Comparison of ENCODE assay signal across 22 cellular contexts in the genomic region with DNA sequence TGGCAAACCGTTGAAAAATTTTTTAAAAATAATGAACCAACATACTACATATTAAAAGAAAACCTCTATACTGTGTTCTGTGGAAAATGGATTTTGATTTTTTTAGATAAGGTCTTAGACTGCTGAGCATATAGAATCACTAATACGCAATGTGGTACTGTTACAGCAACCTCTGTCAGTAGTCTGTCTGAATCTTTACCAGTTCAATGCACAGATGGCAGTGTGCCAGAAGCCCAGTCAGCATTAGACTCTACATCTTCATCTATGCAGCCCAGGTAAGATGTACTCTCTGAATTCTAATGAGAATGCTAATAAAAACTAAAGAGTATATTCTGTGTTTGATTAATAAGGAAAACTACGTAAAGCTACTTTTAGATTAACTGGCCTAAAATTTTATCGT. TPM values are rescaled to one million over a fixed set of nuclear protein-coding genes. Genes with fewer than 3 reads are reported as not detected.
DNase-seq lines count a peak whose midpoint lies in the region; ATAC-seq and TF ChIP-seq lines count a peak whose summit lies in the region.
"Had no signal": no experiment of that assay in that cellular context is flagged by ENCODE, and none has a peak within 500 bp of the region (broad histone marks: within the 10 kb centered on the region; RNA-seq: fewer than 3 reads in every experiment).

No MANE protein-coding gene starts in this region.

- no peak overlapping the region for H3K27ac Mint-ChIP-seq in activated CD4-positive, alpha-beta memory T cell treated with anti-CD3 and anti-CD28 coated beads, Interleukin-2, amount 10 ng/mL, durations not matched to agents 7 days and 5 days
- H3K27ac Mint-ChIP-seq: activated B cell treated with CpG ODN at 0.5 μM for 24 hours; CD14-positive monocyte; progenitor cell of endocrine pancreas; stimulated activated effector memory CD8-positive, alpha-beta T cell treated with anti-CD3 and anti-CD28 coated beads, Interleukin-12 subunit alpha, Interleukin-12 subunit beta, amount 100 ng/mL, for 72 hours had no signal

- no peak overlapping the region for H3K4me2 ChIP-seq in PC-3 (ENCODE audit: low read length)

- no peaks in the 10 kb centered on the region for H3K9me2 ChIP-seq in PC-3 (replicated peaks; ENCODE audit: low read length)

- H3K4me3 Mint-ChIP-seq in activated CD4-positive, alpha-beta memory T cell treated with anti-CD3 and anti-CD28 coated beads, Interleukin-2, amount 10 ng/mL, durations not matched to agents 7 days and 5 days = no peak overlapping the region
- H3K4me3 Mint-ChIP-seq: activated B cell treated with CpG ODN at 0.5 μM for 24 hours; CD14-positive monocyte; neural crest cell; stimulated activated effector memory CD8-positive, alpha-beta T cell treated with anti-CD3 and anti-CD28 coated beads, Interleukin-12 subunit alpha, Interleukin-12 subunit beta, amount 100 ng/mL, for 72 hours had no signal

- 91% methylated on average over 4 of the region's 4 CpGs for WGBS in right cardiac atrium

- CTCF ChIA-PET in PC-3 (lab: Charles Lee) = no interaction called here
- CTCF ChIA-PET in activated CD4-positive, alpha-beta memory T cell treated with anti-CD3 and anti-CD28 coated beads, Interleukin-2, amount 10 ng/mL, durations not matched to agents 7 days and 5 days (lab: Charles Lee) = no interaction called here

- H3K27ac ChIP-seq in PC-3 (ENCODE audit: low read length) (no peak overlapping the region), right cardiac atrium (ENCODE audit: low read length) (no peak overlapping the region)
- H3K27ac ChIP-seq: body of pancreas, coronary artery, vagina had no signal

- no peak for ATAC-seq in PC-3
- no peak for ATAC-seq in right cardiac atrium
- ATAC-seq: body of pancreas; stimulated activated effector memory CD8-positive, alpha-beta T cell treated with anti-CD3 and anti-CD28 coated beads, Interleukin-12 subunit alpha, Interleukin-12 subunit beta, amount 100 ng/mL, for 72 hours had no signal

- intact Hi-C loops in PC-3 (cut with micrococcal nuclease) (no loop called here), right cardiac atrium (cut with DNase I) (no loop called here)

- no peak for TF ChIP-seq CTCF in PC-3 (conservative IDR thresholded peaks at IDR 0.05; ENCODE audit: low read depth, low read length)

- H3K9ac ChIP-seq in PC-3 (ENCODE audit: low read length) = no peak overlapping the region

- no peaks in the 10 kb centered on the region for H3K4me1 Mint-ChIP-seq in activated CD4-positive, alpha-beta memory T cell treated with anti-CD3 and anti-CD28 coated beads, Interleukin-2, amount 10 ng/mL, durations not matched to agents 7 days and 5 days

- H3K79me2 ChIP-seq in PC-3 (ENCODE audit: low read length) = peaks cover 12% of the 10 kb centered on the region

- H3K9me3 ChIP-seq in PC-3 (ENCODE audit: low read length) (no peaks in the 10 kb centered on the region), right cardiac atrium (ENCODE audit: control insufficient read depth, low read length) (no peaks in the 10 kb centered on the region)
- H3K9me3 ChIP-seq: body of pancreas, vagina had no signal

- no peaks in the 10 kb centered on the region for H3K27me3 Mint-ChIP-seq in activated CD4-positive, alpha-beta memory T cell treated with anti-CD3 and anti-CD28 coated beads, Interleukin-2, amount 10 ng/mL, durations not matched to agents 7 days and 5 days
- H3K27me3 Mint-ChIP-seq: activated B cell treated with CpG ODN at 0.5 μM for 24 hours, progenitor cell of endocrine pancreas had no signal

- no peaks in the 10 kb centered on the region; the same call in 1 of the 2 replicates for H3K36me3 ChIP-seq in PC-3 (ENCODE audit: low read depth, low read length)

- H3K36me3 Mint-ChIP-seq in activated CD4-positive, alpha-beta memory T cell treated with anti-CD3 and anti-CD28 coated beads, Interleukin-2, amount 10 ng/mL, durations not matched to agents 7 days and 5 days (ENCODE audit: low read depth) = peaks cover 22% of the 10 kb centered on the region

- H3K4me1 ChIP-seq in PC-3 (ENCODE audit: insufficient read depth, low read length) = no peaks in the 10 kb centered on the region
- no peaks in the 10 kb centered on the region for H3K4me1 ChIP-seq in right cardiac atrium (ENCODE audit: control insufficient read depth, insufficient read depth, low read length)
- H3K4me1 ChIP-seq: body of pancreas, vagina had no signal

- DNase-seq in NCI-H82 (lab: John Stamatoyannopoulos, UW) (peak; percentile 39), NCI-H82 treated with DMSO at 0.1 percent for 48 hours (lab: John Stamatoyannopoulos, UW; ENCODE audit: unreplicated experiment) (no peak), HT-29 (ENCODE audit: low spot score) (peak; percentile 25), PC-3 (peak; percentile 37), kidney tubule cell (ENCODE audit: low spot score) (peak; percentile 10), right cardiac atrium (no peak), NCI-H2196 (lab: John Stamatoyannopoulos, UW; ENCODE audit: unreplicated experiment) (no peak)
- no peak for DNase-seq in activated CD4-positive, alpha-beta memory T cell treated with anti-CD3 and anti-CD28 coated beads, Interleukin-2, amount 10 ng/mL, durations not matched to agents 7 days and 5 days
- DNase-seq: activated B cell treated with CpG ODN at 0.5 μM for 24 hours; activated CD4-positive, alpha-beta T cell treated with anti-CD3 and anti-CD28 coated beads, Interleukin-2, amount 50 U/mL, for 48 hours; activated gamma-delta T cell; body of pancreas; H7; kidney; NCI-H2081 treated with DMSO at 0.1 percent for 48 hours had no signal

- POLR2A ChIA-PET in PC-3 (lab: Charles Lee; ENCODE audit: unreplicated experiment) = no interaction called here
- POLR2A ChIA-PET in activated CD4-positive, alpha-beta memory T cell treated with anti-CD3 and anti-CD28 coated beads, Interleukin-2, amount 10 ng/mL, durations not matched to agents 7 days and 5 days (lab: Charles Lee) = no interaction called here

- BruUV-seq in PC-3 (replicated peaks; lab: Mats Ljungman, UMichigan) = no TSS peak

- H4K20me1 ChIP-seq in PC-3 (ENCODE audit: low read length) = 0 out of 2 replicates have a peak, but pooled peaks cover 3% of the 10 kb centered on the region

- H3K9me3 Mint-ChIP-seq in activated CD4-positive, alpha-beta memory T cell treated with anti-CD3 and anti-CD28 coated beads, Interleukin-2, amount 10 ng/mL, durations not matched to agents 7 days and 5 days = no peaks in the 10 kb centered on the region
- H3K9me3 Mint-ChIP-seq: activated B cell treated with CpG ODN at 0.5 μM for 24 hours; neural crest cell; stimulated activated effector memory CD8-positive, alpha-beta T cell treated with anti-CD3 and anti-CD28 coated beads, Interleukin-12 subunit alpha, Interleukin-12 subunit beta, amount 100 ng/mL, for 72 hours had no signal

- no peak overlapping the region for H3K4me3 ChIP-seq in PC-3 (ENCODE audit: low read length)
- no peak overlapping the region for H3K4me3 ChIP-seq in right cardiac atrium (ENCODE audit: low read length)
- H3K4me3 ChIP-seq: body of pancreas, coronary artery, lung, vagina had no signal

- no peaks in the 10 kb centered on the region for H3K27me3 ChIP-seq in PC-3 (ENCODE audit: low read length)
- no peaks in the 10 kb centered on the region for H3K27me3 ChIP-seq in right cardiac atrium (ENCODE audit: control insufficient read depth, insufficient read depth)
- H3K27me3 ChIP-seq: body of pancreas, vagina had no signal

- no peaks in the 10 kb centered on the region for H3F3A ChIP-seq in PC-3 (ENCODE audit: low read length, unreplicated experiment)

- H2AFZ ChIP-seq in PC-3 (ENCODE audit: low read length) = no peak overlapping the region

RNA-seq across cellular contexts. Expression of gene FAH, which starts 31.3 kb away (rescaled TPM):
- 27.6 and 32.9 TPM in 2 replicates for total RNA-seq in HT-29 (2014; rRNA removed; shearing (Covaris generic))
- 55.4 and 59.4 TPM in 2 replicates for total RNA-seq in PC-3 (2014; rRNA removed)
- total RNA-seq in activated CD4-positive, alpha-beta memory T cell treated with anti-CD3 and anti-CD28 coated beads, Interleukin-2, amount 10 ng/mL, durations not matched to agents 7 days and 5 days = 10 to 100 TPM; 42.5 to 43.6 TPM
- total RNA-seq in right cardiac atrium = 10 to 100 TPM; 17.6 to 29.4 (median 23.0) TPM
- 20.3 TPM for polyA plus RNA-seq in right cardiac atrium

Comparison
In these comparisons a context has a peak if more than half of its experiments do, and no peak if none do; other contexts are left out.
1. DNase-seq: peak in NCI-H82 (single experiment), HT-29 (single experiment), PC-3 (single experiment) and kidney tubule cell (single experiment); none in NCI-H82 treated with DMSO at 0.1 percent for 48 hours (single experiment), activated CD4-positive, alpha-beta memory T cell treated with anti-CD3 and anti-CD28 coated beads, Interleukin-2, amount 10 ng/mL, durations not matched to agents 7 days and 5 days (single experiment), right cardiac atrium (0 of 3) and NCI-H2196 (single experiment).